ENCODE assay signal across 8 cellular contexts in genomic region chr10:12348870-12349627, GRCh38. TPM values are rescaled to one million over a fixed set of nuclear protein-coding genes. Genes with fewer than 3 reads are reported as not detected.
DNase-seq lines count a peak whose midpoint lies in the region; ATAC-seq and TF ChIP-seq lines count a peak whose summit lies in the region.

CAMK1D (plus strand) TSS chr10:12349547.

- H3K27ac ChIP-seq in SJCRH30 (no peak within 1 kb of the TSS), gastroesophageal sphincter (peak within 1 kb of the TSS; percentile 71 to 97 (median 95)), testis (peak within 1 kb of the TSS; percentile 71 to 90)

- H3K4me1 ChIP-seq in SJCRH30, result peaks cover 14% of the 10 kb centered on the region; the same call in 1 of the 2 replicates
- peaks cover 0 to 42% (median 6%) of the 10 kb centered on the region in 3 donors for H3K4me1 ChIP-seq in gastroesophageal sphincter
- H3K4me1 ChIP-seq in testis, result peaks cover 7% of the 10 kb centered on the region

- 0% methylated on average over 6 to 7 of the region's 95 CpGs for WGBS in gastroesophageal sphincter (ENCODE audit: low coverage in 1 of 2), 2 donors
- WGBS in testis, 2 donors, result 0 to 1% methylated on average over 19 to 59 of the region's 95 CpGs

- no peak for TF ChIP-seq EP300 in gastroesophageal sphincter (IDR thresholded peaks at IDR 0.05)

- H3K36me3 ChIP-seq in SJCRH30, result no peaks in the 10 kb centered on the region
- H3K36me3 ChIP-seq in gastroesophageal sphincter, result no peaks in the 10 kb centered on the region
- no peaks in the 10 kb centered on the region for H3K36me3 ChIP-seq in testis (ENCODE audit: low read depth, missing control alignments)

- peak; percentile 62 for DNase-seq in CMK (ENCODE audit: low read depth)
- DNase-seq in SJCRH30, result peak; percentile 66
- peak; percentile 53 to 86 (median 75) for DNase-seq in activated naive CD4-positive, alpha-beta T cell (lab: John Stamatoyannopoulos, UW)
- peak; percentile 61 for DNase-seq in occipital lobe (lab: John Stamatoyannopoulos, UW)
- DNase-seq in testis, result peak; percentile 75

- H3K9me3 ChIP-seq in SJCRH30 (replicated peaks) (no peaks in the 10 kb centered on the region), gastroesophageal sphincter (no peaks in the 10 kb centered on the region), testis (no peaks in the 10 kb centered on the region)

- intact Hi-C loops in testis (cut with DNase I; ENCODE audit: low total_unique reads), result no loop called here

- TF ChIP-seq POLR2A in gastroesophageal sphincter (IDR thresholded peaks at IDR 0.05) (peak in 1 of 2 donors; percentile 47), testis (IDR thresholded peaks at IDR 0.05) (no peak)

- peak within 1 kb of the TSS; percentile 61 for H3K4me3 ChIP-seq in SJCRH30
- H3K4me3 ChIP-seq in gastroesophageal sphincter, result peak within 1 kb of the TSS; percentile 87 to 93
- H3K4me3 ChIP-seq in testis, result peak within 1 kb of the TSS; percentile 70 to 83

- H3K27me3 ChIP-seq in SJCRH30 (peaks cover 18% of the 10 kb centered on the region; the same call in 1 of the 2 replicates), gastroesophageal sphincter (no peaks in the 10 kb centered on the region), testis (no peaks in the 10 kb centered on the region)

- peak; percentile 32 for ATAC-seq in GM19438 (IDR thresholded peaks at IDR 0.05; ENCODE audit: low read depth, unreplicated experiment)
- ATAC-seq in HG03571 (IDR thresholded peaks at IDR 0.05; ENCODE audit: unreplicated experiment), result peak; percentile 50
- ATAC-seq in gastroesophageal sphincter, result peak; percentile 83

- peak in 3 of 4 experiments; percentile 51 to 70 (median 59) for TF ChIP-seq CTCF in gastroesophageal sphincter (IDR thresholded peaks at IDR 0.05)
- peak in 1 of 3 experiments; percentile 25 for TF ChIP-seq CTCF in testis (IDR thresholded peaks at IDR 0.05)

RNA-seq across cellular contexts. Expression of gene CAMK1D, which starts in this region (rescaled TPM):
- total RNA-seq in SJCRH30 (2014; rRNA removed; shearing (Covaris generic)), result 0.63 and 1.1 TPM in 2 replicates
- total RNA-seq in gastroesophageal sphincter, result 10 to 100 TPM; 11.6 to 18.3 (median 15.3) TPM
- total RNA-seq in occipital lobe, result 18.9 TPM
- total RNA-seq in testis, result 10 to 100 TPM in 1 of 2 donors, 1 to 10 TPM in 1; 10.0 to 14.5 TPM
- 14.0 TPM for polyA plus RNA-seq in testis (ENCODE audit: insufficient read depth, low read depth, low replicate concordance)

Comparison
In these comparisons a context has a peak if more than half of its experiments do, and no peak if none do; other contexts are left out.
1. ATAC-seq: peak in every context shown above with its lines; median percentile 83 in gastroesophageal sphincter; 50 in HG03571; 32 in GM19438.